In the genomic region with DNA sequence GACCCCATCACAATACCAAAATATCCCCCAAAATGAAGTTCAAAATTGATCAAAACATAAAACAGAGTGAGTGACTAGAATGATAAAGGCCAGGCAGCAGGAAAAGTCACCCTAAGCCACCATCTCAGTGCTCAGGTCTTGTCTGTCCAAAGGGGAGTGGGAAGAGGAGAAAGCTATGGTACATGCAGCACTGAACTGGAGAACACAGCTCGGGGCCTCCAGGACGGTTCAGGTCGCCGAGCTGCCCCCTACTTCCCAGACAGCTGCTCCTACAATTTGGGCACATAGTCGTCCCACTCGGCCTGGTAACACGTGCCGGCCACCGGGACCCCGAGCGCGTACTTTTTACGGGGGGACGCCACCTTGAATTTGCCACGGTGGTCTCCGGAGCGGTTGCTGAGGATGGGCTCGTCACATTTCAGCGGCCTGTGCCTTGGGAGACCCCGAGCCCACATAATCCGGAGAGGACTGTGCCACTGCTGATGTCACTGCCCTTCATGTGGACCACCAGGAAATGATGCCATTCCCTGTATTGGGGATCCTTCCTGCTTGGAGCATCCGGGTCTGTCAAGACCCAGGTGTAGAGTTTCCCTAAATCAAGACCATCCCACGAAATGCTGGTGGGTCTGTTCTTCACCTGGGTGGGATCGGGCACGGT, we compare ENCODE assay signal across 8 cellular contexts. TPM values are rescaled to one million over a fixed set of nuclear protein-coding genes. Genes with fewer than 3 reads are reported as not detected.
DNase-seq lines count a peak whose midpoint lies in the region; ATAC-seq, FAIRE-seq and TF ChIP-seq lines count a peak whose summit lies in the region.

No MANE protein-coding gene starts in this region.

- H4K20me1 ChIP-seq in K562 (replicated peaks; ENCODE audit: control insufficient read depth, insufficient read depth, low read length) = no peaks in the 10 kb centered on the region

- H2AFZ ChIP-seq in ACC112 (ENCODE audit: low read length, unreplicated experiment) (peak overlapping the region; percentile 99), K562 (ENCODE audit: low read depth, low read length) (peak overlapping the region; percentile 85), mesenchymal stem cell (ENCODE audit: low read depth, low read length) (peak overlapping the region; percentile 31)

- POLR2A ChIA-PET in HEK293 (lab: Yijun Ruan, JAX) (no interaction called here), K562 (lab: Yijun Ruan, JAX) (no interaction called here)

- FAIRE-seq in K562 (lab: Jason Lieb, UNC) = no peak

- no peak for TF ChIP-seq CTCF in HEK293 (tag by site-specific recombination; IDR thresholded peaks at IDR 0.05)
- no peak for TF ChIP-seq CTCF in K562 (IDR thresholded peaks at IDR 0.05 in 2 of 3, conservative IDR thresholded peaks at IDR 0.05 in 1 of 3; ENCODE audit: insufficient read depth in 2 of 3, low read depth in 1 of 3, low read length in 3 of 3)

- H2BK15ac ChIP-seq in mesenchymal stem cell (ENCODE audit: low read depth, poor library complexity, severe bottlenecking) = no peak overlapping the region

- no peak for TF ChIP-seq EP300 in K562 (IDR thresholded peaks at IDR 0.05; ENCODE audit: low read length)

- CTCF ChIA-PET in HEK293 (lab: Yijun Ruan, JAX) = interaction anchor here (0.5 to 1.9 kb wide), 8 partner anchors 17 to 323 kb away, joined by 3 to 15 read pairs (median 4); no protein-coding TSS in a partner anchor
- CTCF ChIA-PET in K562 (lab: Yijun Ruan, JAX; ENCODE audit: low intra/inter-chr PET ratio) = interaction anchor here (1.2 to 2.6 kb wide), 4 partner anchors 114 to 323 kb away, joined by 4 to 25 read pairs (median 7); no protein-coding TSS in a partner anchor

- no TSS peak for BruUV-seq in K562 (replicated peaks; lab: Mats Ljungman, UMichigan)

- no peaks in the 10 kb centered on the region for H3K9me1 ChIP-seq in K562 (ENCODE audit: control insufficient read depth, insufficient read depth, low read length)

- H3K79me2 ChIP-seq in ACC112 (ENCODE audit: control insufficient read depth, insufficient read depth, low read length, unreplicated experiment) = no peaks in the 10 kb centered on the region
- no peaks in the 10 kb centered on the region for H3K79me2 ChIP-seq in K562 (ENCODE audit: control insufficient read depth, insufficient read depth, low read length)

- H3K14ac ChIP-seq in mesenchymal stem cell (ENCODE audit: low read length in 2 of 2) = no peak overlapping the region

- H3K4ac ChIP-seq in mesenchymal stem cell (ENCODE audit: low read depth in 1 of 2, low read length in 2 of 2) = no peak overlapping the region

- intact Hi-C loops in K562 (cut with micrococcal nuclease) = loop anchor here (1.0 to 10.0 kb wide), 4 partner anchors 127 to 859 kb away; no protein-coding TSS in a partner anchor

- no peak overlapping the region for H4K8ac ChIP-seq in mesenchymal stem cell (ENCODE audit: low read length)

- 43% methylated on average over 7 of the region's 25 CpGs for WGBS in K562 (ENCODE audit: insufficient coverage, low coverage, missing lambda C conversion rate)
- WGBS in mesenchymal stem cell = 84% methylated on average over 25 of the region's 25 CpGs

- H3K4me1 ChIP-seq in ACC112 (ENCODE audit: control insufficient read depth, insufficient read depth, low read length, unreplicated experiment) = no peaks in the 10 kb centered on the region
- no peaks in the 10 kb centered on the region for H3K4me1 ChIP-seq in HEK293 (ENCODE audit: control insufficient read depth, insufficient read depth, low read length)
- H3K4me1 ChIP-seq in K562 (replicated peaks in 1 of 2; ENCODE audit: control insufficient read depth in 2 of 2, insufficient read depth in 2 of 2, low read length in 2 of 2) = peaks cover 0 to 8% of the 10 kb centered on the region in 2 experiments; a peak in 2 of 5 replicates
- no peaks in the 10 kb centered on the region for H3K4me1 ChIP-seq in mesenchymal stem cell (ENCODE audit: control insufficient read depth, insufficient read depth, low read depth, low read length)

- H4K91ac ChIP-seq in mesenchymal stem cell (ENCODE audit: low read length) = no peak overlapping the region

- peak overlapping the region in 1 of 2 experiments; percentile 43 for H3K18ac ChIP-seq in mesenchymal stem cell (ENCODE audit: low read depth in 1 of 2, low read length in 2 of 2)

- H3K27ac ChIP-seq in ACC112 (ENCODE audit: low read depth, low read length) = no peak overlapping the region
- H3K27ac ChIP-seq in HEK293 (ENCODE audit: extremely low read depth, low read depth, low read length) = no peak overlapping the region
- H3K27ac ChIP-seq in K562 (ENCODE audit: extremely low read depth, low read depth, low read length) = no peak overlapping the region
- no peak overlapping the region for H3K27ac ChIP-seq in mesenchymal stem cell (ENCODE audit: low read length, poor library complexity, severe bottlenecking)

- H3K4me2 ChIP-seq in K562 (ENCODE audit: insufficient read depth, low read length) (peak overlapping the region; percentile 57), mesenchymal stem cell (ENCODE audit: low read length, poor library complexity, severe bottlenecking) (peak overlapping the region; percentile 7)

- H2AK5ac ChIP-seq in mesenchymal stem cell (ENCODE audit: low read length, severe bottlenecking) = peak overlapping the region; percentile 6

- H3K9me3 ChIP-seq in HEK293 (ENCODE audit: control insufficient read depth, insufficient read depth, low read depth, low read length) (no peaks in the 10 kb centered on the region), K562 (replicated peaks; ENCODE audit: control insufficient read depth, insufficient read depth, low read depth, low read length) (no peaks in the 10 kb centered on the region), mesenchymal stem cell (ENCODE audit: control insufficient read depth, low read length) (no peaks in the 10 kb centered on the region)

- in situ Hi-C loops in K562 (cut with MboI) = loop anchor here (25.0 kb wide), 1 partner anchor 861 kb away; no protein-coding TSS in a partner anchor

- TF ChIP-seq POLR2A in K562 (conservative IDR thresholded peaks at IDR 0.05) = no peak

- H3K27me3 ChIP-seq in ACC112 (ENCODE audit: insufficient read depth, low read length) = no peaks in the 10 kb centered on the region
- H3K27me3 ChIP-seq in K562 (ENCODE audit: control insufficient read depth in 2 of 2, insufficient read depth in 2 of 2, low read length in 2 of 2) = no peaks in the 10 kb centered on the region
- H3K27me3 ChIP-seq in mesenchymal stem cell (ENCODE audit: control insufficient read depth in 1 of 2, insufficient read depth in 1 of 2, low read length in 2 of 2) = no peaks in the 10 kb centered on the region

- DNase-seq in K562 (ENCODE audit: extremely low read depth in 1 of 4, low spot score in 3 of 4) (no peak), mesenchymal stem cell (no peak), NCI-H187 (lab: John Stamatoyannopoulos, UW) (no peak)
- DNase-seq in stimulated activated CD4-positive, alpha-beta T cell treated with anti-CD3 and anti-CD28 coated beads, Interleukin-2, amount 100 ng/mL, for 48 hours = no peak
- no peak for DNase-seq in activated CD8-positive, alpha-beta memory T cell treated with anti-CD3 and anti-CD28 coated beads for 24 hours

- H2BK12ac ChIP-seq in mesenchymal stem cell (ENCODE audit: low read length in 2 of 2) = no peak overlapping the region

- peak overlapping the region; percentile 81 for H3K4me3 ChIP-seq in ACC112 (ENCODE audit: low read depth, low read length)
- no peak overlapping the region for H3K4me3 ChIP-seq in HEK293 (ENCODE audit: low read depth, low read length)
- H3K4me3 ChIP-seq in K562 = peak overlapping the region; percentile 30
- peak overlapping the region in 1 of 2 experiments; percentile 68 for H3K4me3 ChIP-seq in mesenchymal stem cell (ENCODE audit: insufficient read depth in 1 of 2, low read depth in 1 of 2, low read length in 2 of 2)

- no peak overlapping the region for H2BK120ac ChIP-seq in mesenchymal stem cell (ENCODE audit: low read depth, low read length)

- no peak overlapping the region for H2BK5ac ChIP-seq in mesenchymal stem cell (ENCODE audit: low read depth, low read length, poor library complexity, severe bottlenecking)

- no peaks in the 10 kb centered on the region for H3K79me1 ChIP-seq in mesenchymal stem cell (replicated peaks; ENCODE audit: low read length, poor library complexity, severe bottlenecking)

- no peak for TF ChIP-seq RAD21 in K562 (CRISPR knock-in tag; conservative IDR thresholded peaks at IDR 0.05 in 1 of 2, IDR thresholded peaks at IDR 0.05 in 1 of 2)

- H3K23ac ChIP-seq in mesenchymal stem cell (ENCODE audit: low read length in 2 of 2) = no peak overlapping the region

- H3K36me3 ChIP-seq in ACC112 (ENCODE audit: insufficient read depth, low read length) (no peaks in the 10 kb centered on the region), HEK293 (ENCODE audit: control insufficient read depth in 2 of 2, insufficient read depth in 1 of 2, low read length in 2 of 2) (no peaks in the 10 kb centered on the region), K562 (ENCODE audit: control insufficient read depth, insufficient read depth, low read length) (no peaks in the 10 kb centered on the region), mesenchymal stem cell (ENCODE audit: control insufficient read depth in 1 of 2, insufficient read depth in 2 of 2, low read depth in 1 of 2, low read length in 2 of 2) (no peaks in the 10 kb centered on the region)

- H3K9ac ChIP-seq in K562 (ENCODE audit: insufficient read depth in 1 of 2, low read depth in 2 of 2, low read length in 2 of 2) (peak overlapping the region in 1 of 2 experiments; percentile 79; a peak in 2 of 4 replicates), mesenchymal stem cell (ENCODE audit: low read length) (peak overlapping the region; percentile 75)

- ATAC-seq in K562 (peak; percentile 60; the same call in 2 of the 3 replicates), GM18868 (IDR thresholded peaks at IDR 0.05; ENCODE audit: unreplicated experiment) (no peak)

RNA-seq across cellular contexts. Expression of gene AK7, which starts 31.6 kb away (rescaled TPM):
- 4.5 and 4.7 TPM in 2 replicates for total RNA-seq in K562 (2011; cell fraction: chromatin; rRNA removed; ENCODE audit: low replicate concordance)
- 2.7 and 2.9 TPM in 2 replicates for total RNA-seq in K562 (2011; cell fraction: nucleolus; rRNA removed)
- 3.7 and 4.7 TPM in 2 replicates for total RNA-seq in K562 (2011; cell fraction: nucleoplasm; rRNA removed)
- 0.18 and 0.86 TPM in 2 replicates for total RNA-seq in K562 (2014; rRNA removed)
- 1.4 and 1.6 TPM in 2 replicates for total RNA-seq in K562 (2014; rRNA removed; fragmentation: Illumina TruSeq; extraction: Trizol)
- total RNA-seq in K562 (2015; rRNA removed; fragmentation: Illumina TruSeq; extraction: Trizol) = 0.43 and 0.53 TPM in 2 replicates
- total RNA-seq in K562 (2021) = 0.98 TPM in 2 replicates
- polyA plus RNA-seq in K562 (2011; rRNA removed) = 0.62 and 1.3 TPM in 2 replicates
- 0.58 and 0.69 TPM in 2 replicates for polyA plus RNA-seq in K562 (2011; cell fraction: cytosol; rRNA removed)
- 0.55 and 1.2 TPM in 2 replicates for polyA plus RNA-seq in K562 (2011; cell fraction: nucleus; rRNA removed)
- 0.98 and 1.3 TPM in 2 replicates for polyA plus RNA-seq in K562 (2012)
- polyA plus RNA-seq in K562 (2014; fragmentation: Illumina TruSeq; extraction: Trizol) = 0.89 and 1.0 TPM in 2 replicates
- polyA plus RNA-seq in K562 (2014; fragmentation: Nextera tagmentation; extraction: Ambion mirVana) = 1 to 10 TPM in 1 of 2 experiments, under 1 TPM in 1; 0.94 to 1.1 TPM
- polyA plus RNA-seq in K562 (2014; rRNA removed) = 0.81 and 1.1 TPM in 2 replicates
- polyA minus RNA-seq in K562 (2011; rRNA and poly(A)+ RNA removed) = 0.81 and 2.1 TPM in 2 replicates
- polyA minus RNA-seq in K562 (2011; cell fraction: cytosol; rRNA and poly(A)+ RNA removed) = not detected in 2 replicates
- 0.94 and 1.8 TPM in 2 replicates for polyA minus RNA-seq in K562 (2011; cell fraction: nucleus; rRNA and poly(A)+ RNA removed)
- polyA plus RNA-seq in mesenchymal stem cell (2013, experiment 1 of 2) = 1.2 TPM
- polyA plus RNA-seq in mesenchymal stem cell (2013, experiment 2 of 2) = 1.2 TPM

Comparison
In these comparisons a context has a peak if more than half of its experiments do, and no peak if none do; other contexts are left out.
1. H2AFZ ChIP-seq: peak in every context shown above with its lines; median percentile 99 in ACC112; 85 in K562; 31 in mesenchymal stem cell.